ENCODE assay signal across 8 cellular contexts in the genomic region with DNA sequence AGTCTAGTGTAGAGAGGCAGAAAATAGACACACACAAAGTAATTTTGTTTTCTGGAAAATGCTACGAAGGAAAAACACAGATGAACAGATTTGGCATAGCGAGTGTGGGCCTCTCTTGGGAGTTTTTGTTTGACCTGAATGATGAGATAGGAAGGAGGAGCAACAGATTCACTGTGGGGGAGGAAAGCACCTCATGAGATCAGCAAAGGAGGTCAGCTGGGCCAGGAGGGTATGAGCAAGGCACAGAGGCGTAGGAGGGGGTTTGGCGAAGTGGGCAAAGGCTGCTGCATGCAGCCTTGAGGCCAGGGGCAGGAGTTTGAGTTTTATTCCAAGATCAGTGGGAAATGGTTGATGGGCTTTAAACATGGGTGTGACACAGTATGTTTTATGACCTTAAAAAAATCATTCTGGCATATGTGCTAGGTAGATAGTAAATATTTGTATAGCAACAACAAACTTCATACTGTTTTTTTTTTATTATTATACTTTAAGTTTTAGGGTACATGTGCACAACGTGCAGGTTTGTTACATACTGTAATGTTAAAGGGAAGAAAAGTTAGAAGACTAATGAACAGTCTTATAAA. TPM values are rescaled to one million over a fixed set of nuclear protein-coding genes. Genes with fewer than 3 reads are reported as not detected.
DNase-seq lines count a peak whose midpoint lies in the region; ATAC-seq lines count a peak whose summit lies in the region.

No MANE protein-coding gene starts in this region.

- DNase-seq in T-helper 1 cell (no peak), cerebellum (ENCODE audit: low spot score) (peak; percentile 39), hippocampal formation (lab: John Stamatoyannopoulos, UW) (no peak), NCI-H1930 (lab: John Stamatoyannopoulos, UW) (no peak)

- no peaks in the 10 kb centered on the region for H3K27me3 Mint-ChIP-seq in T-helper 1 cell treated with Interleukin-12 subunit alpha and Interleukin-12 subunit beta and Interleukin-4 antibody, amounts not matched to agents 30 μg/mL and 1 μg/mL, for 36 hours (ENCODE audit: low read depth)
- H3K27me3 Mint-ChIP-seq in stimulated activated memory B cell treated with anti-CD40 and anti-IgM and Interleukin-4, amounts not matched to agents 10 μg/mL and 1 μg/mL and 100 μg/mL, for 72 hours = no peaks in the 10 kb centered on the region

- no peak overlapping the region for H3K4me3 Mint-ChIP-seq in T-helper 1 cell treated with Interleukin-12 subunit alpha and Interleukin-12 subunit beta and Interleukin-4 antibody, amounts not matched to agents 30 μg/mL and 1 μg/mL, for 36 hours
- H3K4me3 Mint-ChIP-seq in stimulated activated memory B cell treated with anti-CD40 and anti-IgM and Interleukin-4, amounts not matched to agents 10 μg/mL and 1 μg/mL and 100 μg/mL, for 72 hours = peak overlapping the region; percentile 11

- ATAC-seq in HG02870 (IDR thresholded peaks at IDR 0.05; ENCODE audit: unreplicated experiment) (peak; percentile 57), HG02885 (IDR thresholded peaks at IDR 0.05; ENCODE audit: poor library complexity, unreplicated experiment) (no peak)
- peak; percentile 84 for ATAC-seq in stimulated activated memory B cell treated with anti-CD40 and anti-IgM and Interleukin-4, amounts not matched to agents 10 μg/mL and 1 μg/mL and 100 μg/mL, for 72 hours

- H3K9me3 Mint-ChIP-seq in T-helper 1 cell treated with Interleukin-12 subunit alpha and Interleukin-12 subunit beta and Interleukin-4 antibody, amounts not matched to agents 30 μg/mL and 1 μg/mL, for 36 hours = peaks cover 4% of the 10 kb centered on the region
- no peaks in the 10 kb centered on the region for H3K9me3 Mint-ChIP-seq in stimulated activated memory B cell treated with anti-CD40 and anti-IgM and Interleukin-4, amounts not matched to agents 10 μg/mL and 1 μg/mL and 100 μg/mL, for 72 hours

- peaks cover 21% of the 10 kb centered on the region for H3K36me3 Mint-ChIP-seq in T-helper 1 cell treated with Interleukin-12 subunit alpha and Interleukin-12 subunit beta and Interleukin-4 antibody, amounts not matched to agents 30 μg/mL and 1 μg/mL, for 36 hours (ENCODE audit: low read depth)
- H3K36me3 Mint-ChIP-seq in stimulated activated memory B cell treated with anti-CD40 and anti-IgM and Interleukin-4, amounts not matched to agents 10 μg/mL and 1 μg/mL and 100 μg/mL, for 72 hours = peaks cover 30% of the 10 kb centered on the region

- H3K4me1 Mint-ChIP-seq in T-helper 1 cell treated with Interleukin-12 subunit alpha and Interleukin-12 subunit beta and Interleukin-4 antibody, amounts not matched to agents 30 μg/mL and 1 μg/mL, for 36 hours (ENCODE audit: low read depth) = peaks cover 22% of the 10 kb centered on the region
- peaks cover 20% of the 10 kb centered on the region for H3K4me1 Mint-ChIP-seq in stimulated activated memory B cell treated with anti-CD40 and anti-IgM and Interleukin-4, amounts not matched to agents 10 μg/mL and 1 μg/mL and 100 μg/mL, for 72 hours

- peak overlapping the region; percentile 79 for H3K27ac Mint-ChIP-seq in T-helper 1 cell treated with Interleukin-12 subunit alpha and Interleukin-12 subunit beta and Interleukin-4 antibody, amounts not matched to agents 30 μg/mL and 1 μg/mL, for 36 hours
- H3K27ac Mint-ChIP-seq in stimulated activated memory B cell treated with anti-CD40 and anti-IgM and Interleukin-4, amounts not matched to agents 10 μg/mL and 1 μg/mL and 100 μg/mL, for 72 hours = peak overlapping the region; percentile 82

RNA-seq across cellular contexts. Expression of a gene that starts 58.0 kb away (rescaled TPM):
- total RNA-seq in cerebellum = 15.4 TPM
